19 cellular contexts compared by ENCODE assay signal in the genomic region with DNA sequence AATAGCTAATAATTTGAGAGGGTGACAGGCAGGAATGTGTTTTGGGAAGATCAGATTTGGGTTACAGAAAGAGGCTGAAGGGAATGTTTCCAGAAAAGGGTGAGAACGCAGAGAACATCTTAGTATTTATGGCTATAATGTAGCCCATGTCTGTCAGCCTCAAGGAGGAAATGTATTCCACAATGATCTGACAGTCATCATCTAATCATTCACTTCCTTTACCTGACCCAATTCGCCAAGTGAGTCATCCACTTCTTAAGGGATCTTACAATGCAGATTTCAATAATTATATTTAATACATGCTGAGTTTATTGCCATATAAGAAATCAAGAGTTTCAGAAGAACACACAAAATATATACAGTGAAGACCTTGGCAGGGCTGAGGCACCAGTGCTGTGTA. TPM values are rescaled to one million over a fixed set of nuclear protein-coding genes. Genes with fewer than 3 reads are reported as not detected.
DNase-seq lines count a peak whose midpoint lies in the region; ATAC-seq, FAIRE-seq and TF ChIP-seq lines count a peak whose summit lies in the region.
"Had no signal": no experiment of that assay in that cellular context is flagged by ENCODE, and none has a peak within 500 bp of the region (broad histone marks: within the 10 kb centered on the region; RNA-seq: fewer than 3 reads in every experiment).

No MANE protein-coding gene starts in this region.

- FAIRE-seq in RCC 7860 (lab: Jason Lieb, UNC), result no peak
- FAIRE-seq: GM18507 had no signal

- TF ChIP-seq CTCF in CD4-positive, alpha-beta T cell (IDR thresholded peaks at IDR 0.05), result no peak
- TF ChIP-seq CTCF in HCT116 (IDR thresholded peaks at IDR 0.05 in 2 of 3, conservative IDR thresholded peaks at IDR 0.05 in 1 of 3; ENCODE audit: borderline replicate concordance in 1 of 3, insufficient read depth in 1 of 3, low read depth in 2 of 3, low read length in 2 of 3), result no peak

- TF ChIP-seq RAD21 in HCT116 (IDR thresholded peaks at IDR 0.05; ENCODE audit: low read depth), result no peak

- no peak overlapping the region for H3K9ac ChIP-seq in HCT116 (ENCODE audit: low read length)

- no peak overlapping the region for H3K4me3 Mint-ChIP-seq in CD4-positive, alpha-beta T cell
- H3K4me3 Mint-ChIP-seq in T-helper 17 cell, result no peak overlapping the region
- H3K4me3 Mint-ChIP-seq: activated B cell treated with CpG ODN at 0.5 μM for 24 hours; CD8-positive, alpha-beta T cell had no signal

- H2AFZ ChIP-seq in HCT116 (ENCODE audit: low read depth, low read length, poor library complexity, severe bottlenecking), result no peak overlapping the region

- no peaks in the 10 kb centered on the region for H3K27me3 ChIP-seq in CD4-positive, alpha-beta T cell (ENCODE audit: control insufficient read depth, insufficient read depth, low read length)
- H3K27me3 ChIP-seq in HCT116 (ENCODE audit: insufficient read depth, low read length), result no peaks in the 10 kb centered on the region
- no peaks in the 10 kb centered on the region for H3K27me3 ChIP-seq in right cardiac atrium (ENCODE audit: control insufficient read depth, insufficient read depth)
- H3K27me3 ChIP-seq: testis had no signal

- H3K79me2 ChIP-seq in HCT116 (ENCODE audit: insufficient read depth, low read length), result no peaks in the 10 kb centered on the region

- H3K4me1 ChIP-seq in HCT116 (ENCODE audit: control insufficient read depth in 1 of 2, insufficient read depth in 2 of 2, low read length in 2 of 2), result peaks cover 0 to 18% of the 10 kb centered on the region in 2 experiments; a peak in 1 of 4 replicates
- no peaks in the 10 kb centered on the region for H3K4me1 ChIP-seq in right cardiac atrium (ENCODE audit: control insufficient read depth, insufficient read depth, low read length)
- H3K4me1 ChIP-seq: testis had no signal

- no peaks in the 10 kb centered on the region for H3K36me3 Mint-ChIP-seq in CD4-positive, alpha-beta T cell (ENCODE audit: low read depth)
- peaks cover 2% of the 10 kb centered on the region for H3K36me3 Mint-ChIP-seq in T-helper 17 cell (ENCODE audit: low read depth)

- DNase-seq in CD4-positive, alpha-beta T cell, result no peak
- no peak for DNase-seq in HCT116 (ENCODE audit: low read depth, low spot score)
- DNase-seq in T-helper 17 cell, result no peak
- DNase-seq in iris pigment epithelial cell (ENCODE audit: low read depth), result peak; percentile 76
- no peak for DNase-seq in right cardiac atrium
- DNase-seq in stimulated activated naive CD4-positive, alpha-beta T cell (lab: John Stamatoyannopoulos, UW), result no peak
- DNase-seq in RCC 7860 (ENCODE audit: low spot score), result no peak
- no peak for DNase-seq in LoVo (ENCODE audit: low spot score)
- DNase-seq: activated B cell treated with CpG ODN at 0.5 μM for 24 hours; CD8-positive, alpha-beta T cell; DMS79 treated with DMSO at 0.1 percent for 48 hours; glutamatergic neuron; NCI-H1417 treated with DMSO at 0.1 percent for 48 hours; NCI-H2171; NCI-H526 treated with DMSO at 0.1 percent for 48 hours; SHP77 treated with DMSO at 0.1 percent for 48 hours; T-helper 2 cell; testis had no signal

- RAD21 ChIA-PET in HCT116 (lab: Charles Lee; ENCODE audit: low non-redundant PET in 1 of 2, low total read pairs in 2 of 2, uncharacterized antibody in 2 of 2, unreplicated experiment in 2 of 2), result no interaction called here

- no peaks in the 10 kb centered on the region for H4K20me1 ChIP-seq in HCT116 (ENCODE audit: insufficient read depth)

- peak overlapping the region; percentile 33 for H3K4me2 ChIP-seq in HCT116 (ENCODE audit: low read length)

- H3K27me3 Mint-ChIP-seq in CD4-positive, alpha-beta T cell, result no peaks in the 10 kb centered on the region
- H3K27me3 Mint-ChIP-seq in T-helper 17 cell, result no peaks in the 10 kb centered on the region
- H3K27me3 Mint-ChIP-seq: activated B cell treated with CpG ODN at 0.5 μM for 24 hours had no signal

- no peak for TF ChIP-seq POLR2A in HCT116 (IDR thresholded peaks at IDR 0.05; ENCODE audit: borderline replicate concordance, extremely low read depth, insufficient read depth, insufficient read length)

- no peaks in the 10 kb centered on the region for H3K9me2 ChIP-seq in HCT116 (ENCODE audit: insufficient read depth)

- POLR2A ChIA-PET in CD4-positive, alpha-beta T cell (lab: Charles Lee), result interaction anchor here (0.6 kb wide), 1 partner anchor 124 kb away, joined by 3 read pairs; no protein-coding TSS in a partner anchor
- POLR2A ChIA-PET in HCT116 (lab: Charles Lee), result interaction anchor here (1.2 kb wide), 1 partner anchor 18 kb away, joined by 5 read pairs; no protein-coding TSS in a partner anchor

- ATAC-seq in CD4-positive, alpha-beta T cell (ENCODE audit: poor library complexity), result peak; percentile 41
- ATAC-seq in HCT116 (no peak; the same call in 1 of the 2 replicates), T-helper 17 cell (peak; percentile 57), right cardiac atrium (no peak)
- ATAC-seq: CD8-positive, alpha-beta T cell had no signal

- H3K4me3 ChIP-seq in HCT116 (replicated peaks in 1 of 2; ENCODE audit: low read depth in 1 of 2, low read length in 2 of 2) (no peak overlapping the region), right cardiac atrium (ENCODE audit: low read length) (no peak overlapping the region)
- H3K4me3 ChIP-seq: testis had no signal

- H3K27ac ChIP-seq in CD4-positive, alpha-beta T cell (ENCODE audit: low read depth, low read length), result no peak overlapping the region
- H3K27ac ChIP-seq in HCT116 (ENCODE audit: low read depth, low read length), result no peak overlapping the region; the same call in 1 of the 2 replicates
- H3K27ac ChIP-seq in right cardiac atrium (ENCODE audit: low read length), result no peak overlapping the region
- H3K27ac ChIP-seq: testis had no signal

- no peaks in the 10 kb centered on the region for H3K9me3 Mint-ChIP-seq in CD4-positive, alpha-beta T cell
- H3K9me3 Mint-ChIP-seq: activated B cell treated with CpG ODN at 0.5 μM for 24 hours; CD8-positive, alpha-beta T cell had no signal

- no peaks in the 10 kb centered on the region for H3K9me3 ChIP-seq in CD4-positive, alpha-beta T cell (ENCODE audit: control insufficient read depth, low read length)
- H3K9me3 ChIP-seq in HCT116 (ENCODE audit: control insufficient read depth in 1 of 2, insufficient read depth in 1 of 2, low read depth in 1 of 2, low read length in 2 of 2), result no peaks in the 10 kb centered on the region
- H3K9me3 ChIP-seq in T-helper 17 cell (ENCODE audit: control insufficient read depth, low read length, poor library complexity, severe bottlenecking), result no peaks in the 10 kb centered on the region
- H3K9me3 ChIP-seq in right cardiac atrium (ENCODE audit: control insufficient read depth, low read length), result no peaks in the 10 kb centered on the region
- H3K9me3 ChIP-seq: testis had no signal

- WGBS in right cardiac atrium, result 80% methylated on average over 2 of the region's 2 CpGs

- CTCF ChIA-PET in CD4-positive, alpha-beta T cell (lab: Charles Lee), result no interaction called here
- CTCF ChIA-PET in HCT116 (lab: Charles Lee), result interaction anchor here (1.2 to 1.3 kb wide), 2 partner anchors 12 to 15 kb away, joined by 3 read pairs; no protein-coding TSS in a partner anchor

- peaks cover 0 to 2% of the 10 kb centered on the region in 2 experiments; a peak in 1 of 4 replicates for H3K36me3 ChIP-seq in HCT116 (ENCODE audit: control insufficient read depth in 1 of 2, insufficient read depth in 2 of 2, low read length in 2 of 2)

- intact Hi-C loops in CD4-positive, alpha-beta T cell (cut with DNase I, micrococcal nuclease), result no loop called here
- intact Hi-C loops in HCT116 (cut with micrococcal nuclease) (no loop called here), right cardiac atrium (cut with DNase I) (no loop called here)

- peaks cover 10% of the 10 kb centered on the region for H3K4me1 Mint-ChIP-seq in CD4-positive, alpha-beta T cell (ENCODE audit: low read depth)
- H3K4me1 Mint-ChIP-seq in T-helper 17 cell, result peaks cover 42% of the 10 kb centered on the region

- no TSS peak for BruUV-seq in HCT116 (replicated peaks; lab: Mats Ljungman, UMichigan)

- H3K27ac Mint-ChIP-seq in CD4-positive, alpha-beta T cell, result no peak overlapping the region
- peak overlapping the region; percentile 71 for H3K27ac Mint-ChIP-seq in T-helper 17 cell
- H3K27ac Mint-ChIP-seq: activated B cell treated with CpG ODN at 0.5 μM for 24 hours; CD8-positive, alpha-beta T cell had no signal

TF ChIP-seq in HCT116, 20 proteins besides CTCF, POLR2A, EP300 and RAD21:
- TF ChIP-seq JUND (IDR thresholded peaks at IDR 0.05), result peak; percentile 62
- no peak for TF ChIP-seq ATF3 (IDR thresholded peaks at IDR 0.05)
- peak; percentile 30; the same call in 1 of the 2 replicates for TF ChIP-seq SP1 (IDR thresholded peaks at IDR 0.05; ENCODE audit: low read depth)
- TF ChIP-seq ZBTB33 (IDR thresholded peaks at IDR 0.05; ENCODE audit: extremely low read depth, insufficient replicate concordance, low read length), result no peak
- TF ChIP-seq FOSL1 (IDR thresholded peaks at IDR 0.05; ENCODE audit: low read depth), result peak; percentile 64
- 0 out of 2 replicates have a peak, but pooled peaks have one; percentile 19 for TF ChIP-seq CEBPB (IDR thresholded peaks at IDR 0.05; ENCODE audit: low read depth)

RNA-seq across cellular contexts. Expression of gene TRIM45, which starts 10.8 kb away (rescaled TPM):
- total RNA-seq in CD4-positive, alpha-beta T cell, result under 1 TPM; 0.25 to 0.88 TPM
- 3.5 TPM for total RNA-seq in HCT116 (2021; ENCODE audit: unreplicated experiment)
- polyA plus RNA-seq in HCT116 (2012), result 4.0 TPM in 2 replicates
- total RNA-seq in T-helper 17 cell, result 1 to 10 TPM; 1.0 to 1.4 TPM
- total RNA-seq in right cardiac atrium, result 10 to 100 TPM in 3 of 4 donors, 1 to 10 TPM in 1; 8.9 to 21.9 (median 18.6) TPM
- 11.5 TPM for polyA plus RNA-seq in right cardiac atrium

RNA-seq across cellular contexts. Expression of gene TTF2, which starts 50.6 kb away (rescaled TPM):
- total RNA-seq in CD4-positive, alpha-beta T cell, result 10 to 100 TPM; 35.4 to 36.6 TPM
- 60.3 TPM for total RNA-seq in HCT116 (2021; ENCODE audit: unreplicated experiment)
- polyA plus RNA-seq in HCT116 (2012), result 12.6 and 15.9 TPM in 2 replicates
- total RNA-seq in T-helper 17 cell, result 10 to 100 TPM; 49.2 to 50.9 TPM
- 10 to 100 TPM in 1 of 4 donors, 1 to 10 TPM in 3; 8.7 to 10.6 (median 9.2) TPM for total RNA-seq in right cardiac atrium
- 2.1 TPM for polyA plus RNA-seq in right cardiac atrium

Comparison
In these comparisons a context has a peak if more than half of its experiments do, and no peak if none do; other contexts are left out.
1. ATAC-seq: peak in CD4-positive, alpha-beta T cell (single experiment) and T-helper 17 cell (single experiment); none in HCT116 (single experiment) and right cardiac atrium (0 of 2).